ENCODE assay signal across 18 cellular contexts in genomic region chr17:55266958-55267688, GRCh38. TPM values are rescaled to one million over a fixed set of nuclear protein-coding genes. Genes with fewer than 3 reads are reported as not detected.
DNase-seq lines count a peak whose midpoint lies in the region; ATAC-seq and TF ChIP-seq lines count a peak whose summit lies in the region.
"Had no signal": no experiment of that assay in that cellular context is flagged by ENCODE, and none has a peak within 500 bp of the region (broad histone marks: within the 10 kb centered on the region; RNA-seq: fewer than 3 reads in every experiment).

No MANE protein-coding gene starts in this region.

- intact Hi-C loops in heart right ventricle (cut with DNase I) (loop anchor here in 1 of 10 donors (2.0 kb wide), 2 partner anchors 28 kb away; no protein-coding TSS in a partner anchor), Right ventricle myocardium inferior (cut with DNase I) (no loop called here), sciatic nerve (cut with DNase I) (no loop called here), vagina (cut with DNase I) (no loop called here), spleen (cut with DNase I; ENCODE audit: low total_unique reads) (no loop called here)

- H2BK12ac ChIP-seq in trophoblast cell (ENCODE audit: low read length) = no peak overlapping the region

- ATAC-seq in heart right ventricle = peak in 1 of 8 donors; percentile 30
- ATAC-seq in Right ventricle myocardium inferior = no peak
- ATAC-seq in sciatic nerve = peak; percentile 72

- no peak overlapping the region for H4K91ac ChIP-seq in trophoblast cell (ENCODE audit: low read depth, low read length)

- H2BK5ac ChIP-seq in trophoblast cell (ENCODE audit: low read depth, low read length, poor library complexity) = no peak overlapping the region

- no peak overlapping the region for H2AK5ac ChIP-seq in trophoblast cell (ENCODE audit: low read length)

- H3K14ac ChIP-seq in trophoblast cell (ENCODE audit: low read length) = no peak overlapping the region

- H4K12ac ChIP-seq in trophoblast cell (ENCODE audit: low read depth, low read length) = no peak overlapping the region

- peaks cover 4 to 68% (median 34%) of the 10 kb centered on the region in 9 donors for H3K4me1 ChIP-seq in heart right ventricle
- H3K4me1 ChIP-seq in vagina = peaks cover 38% of the 10 kb centered on the region
- peaks cover 9 to 37% (median 33%) of the 10 kb centered on the region in 6 donors for H3K4me1 ChIP-seq in spleen
- peaks cover 6 to 7% of the 10 kb centered on the region in 2 experiments for H3K4me1 ChIP-seq in trophoblast cell (ENCODE audit: control insufficient read depth in 1 of 2, insufficient read depth in 2 of 2, low read length in 2 of 2)

- TF ChIP-seq POLR2A in vagina (IDR thresholded peaks at IDR 0.05) (no peak), spleen (IDR thresholded peaks at IDR 0.05) (no peak)

- no peak overlapping the region for H3K4ac ChIP-seq in trophoblast cell (ENCODE audit: low read depth, low read length)

- H2BK120ac ChIP-seq in trophoblast cell (ENCODE audit: insufficient read depth, low read length, poor library complexity) = no peak overlapping the region

- peaks cover 0 to 3% (median 0%) of the 10 kb centered on the region in 9 donors for H3K36me3 ChIP-seq in heart right ventricle
- no peaks in the 10 kb centered on the region for H3K36me3 ChIP-seq in vagina
- H3K36me3 ChIP-seq in spleen = no peaks in the 10 kb centered on the region
- H3K36me3 ChIP-seq in trophoblast cell (ENCODE audit: control insufficient read depth in 1 of 2, insufficient read depth in 2 of 2, low read length in 2 of 2) = no peaks in the 10 kb centered on the region
- H3K36me3 ChIP-seq: BLaER1 treated with 17β-estradiol and CSF1 and Interleukin-3, amounts not matched to agents 10 nM and 100 nM had no signal

- WGBS in heart right ventricle, 2 donors = 31 to 32% methylated on average over 3 of the region's 3 CpGs
- WGBS in spleen, 5 donors = 42 to 60% (median 57%) methylated on average over 3 of the region's 3 CpGs
- no CpG with 5 or more reads among the region's 3 CpGs for WGBS in trophoblast cell (ENCODE audit: extremely low coverage, insufficient coverage, insufficient read length)

- peak overlapping the region in 8 of 10 donors; percentile 56 to 89 (median 84) for H3K27ac ChIP-seq in heart right ventricle
- H3K27ac ChIP-seq in vagina = peak overlapping the region; percentile 88
- H3K27ac ChIP-seq in spleen = peak overlapping the region in 4 of 8 donors; percentile 11 to 77 (median 48)
- H3K27ac ChIP-seq in trophoblast cell (ENCODE audit: low read depth, low read length) = no peak overlapping the region
- H3K27ac ChIP-seq: BLaER1 treated with 17β-estradiol and CSF1 and Interleukin-3, amounts not matched to agents 10 nM and 100 nM; parathyroid adenoma had no signal

- H4K8ac ChIP-seq in trophoblast cell (ENCODE audit: low read depth, low read length) = no peak overlapping the region

- H3K23ac ChIP-seq in trophoblast cell (ENCODE audit: low read length) = no peak overlapping the region

- H3K9ac ChIP-seq in trophoblast cell (ENCODE audit: low read length) = no peak overlapping the region
- H3K9ac ChIP-seq: BLaER1 treated with 17β-estradiol and CSF1 and Interleukin-3, amounts not matched to agents 10 nM and 100 nM; parathyroid adenoma had no signal

- no peaks in the 10 kb centered on the region for H3K79me1 ChIP-seq in trophoblast cell (ENCODE audit: low read length)

- H3K27me3 ChIP-seq in heart right ventricle = peaks cover 0 to 63% (median 2%) of the 10 kb centered on the region in 7 donors
- H3K27me3 ChIP-seq in vagina = no peaks in the 10 kb centered on the region
- peaks cover 0 to 95% (median 36%) of the 10 kb centered on the region in 7 donors for H3K27me3 ChIP-seq in spleen (replicated peaks in 1 of 7)
- H3K27me3 ChIP-seq in trophoblast cell (ENCODE audit: insufficient read depth, low read length) = peaks cover 43% of the 10 kb centered on the region

- TF ChIP-seq CTCF in heart right ventricle (IDR thresholded peaks at IDR 0.05) = no peak
- TF ChIP-seq CTCF in fibroblast of the aortic adventitia (IDR thresholded peaks at IDR 0.05; ENCODE audit: insufficient read depth, low read length) = no peak
- TF ChIP-seq CTCF in vagina (IDR thresholded peaks at IDR 0.05) = no peak
- no peak for TF ChIP-seq CTCF in spleen (IDR thresholded peaks at IDR 0.05 in 8 of 11, conservative IDR thresholded peaks at IDR 0.05 in 3 of 11)

- no peaks in the 10 kb centered on the region for H3K79me2 ChIP-seq in trophoblast cell (ENCODE audit: control insufficient read depth, insufficient read depth, low read length, poor library complexity)
- H3K79me2 ChIP-seq: parathyroid adenoma had no signal

- H3K18ac ChIP-seq in trophoblast cell (ENCODE audit: low read length) = no peak overlapping the region

- no peak overlapping the region for H3K4me2 ChIP-seq in trophoblast cell (ENCODE audit: low read length)
- H3K4me2 ChIP-seq: BLaER1 treated with 17β-estradiol and CSF1 and Interleukin-3, amounts not matched to agents 10 nM and 100 nM had no signal

- DNase-seq in heart right ventricle (no peak), Right ventricle myocardium inferior (ENCODE audit: missing footprints) (no peak), fibroblast of the aortic adventitia (ENCODE audit: low read depth) (peak; percentile 29), sciatic nerve (ENCODE audit: low spot score) (no peak), vagina (ENCODE audit: extremely low spot score in 2 of 2) (no peak), spleen (no peak), trophoblast cell (no peak), GM19240 (ENCODE audit: insufficient read length, low spot score) (no peak)
- DNase-seq: activated naive CD4-positive, alpha-beta T cell treated with anti-CD3 and anti-CD28 coated beads for 36 hours; DMS79; KBM-7; NCI-H1105; NCI-H2171; SHP77; stimulated activated naive CD4-positive, alpha-beta T cell treated with Interleukin-2 at 50 U/mL for 16 hours had no signal

- H3K9me3 ChIP-seq in heart right ventricle (no peaks in the 10 kb centered on the region), vagina (no peaks in the 10 kb centered on the region), spleen (no peaks in the 10 kb centered on the region), trophoblast cell (ENCODE audit: insufficient read depth, low read depth, low read length) (no peaks in the 10 kb centered on the region)

- H2AFZ ChIP-seq in trophoblast cell (ENCODE audit: insufficient read depth, low read length, poor library complexity) = no peak overlapping the region

- H3K4me3 ChIP-seq in heart right ventricle (peak overlapping the region in 8 of 10 donors; percentile 12 to 78 (median 64)), fibroblast of the aortic adventitia (ENCODE audit: low read depth, low read length) (no peak overlapping the region), vagina (peak overlapping the region; percentile 60 to 90), spleen (no peak overlapping the region), trophoblast cell (ENCODE audit: low read depth, low read length) (no peak overlapping the region)
- H3K4me3 ChIP-seq: BLaER1 treated with 17β-estradiol and CSF1 and Interleukin-3, amounts not matched to agents 10 nM and 100 nM had no signal

RNA-seq across cellular contexts. Expression of gene HLF, which starts 2.4 kb away (rescaled TPM):
- total RNA-seq in heart right ventricle = 10 to 100 TPM; 11.2 to 42.5 (median 31.3) TPM
- polyA plus RNA-seq in heart right ventricle = 1 to 10 TPM; 4.1 to 4.4 TPM
- total RNA-seq in Right ventricle myocardium inferior = 35.7 TPM
- total RNA-seq in fibroblast of the aortic adventitia (ENCODE audit: low replicate concordance) = 4.4 TPM in 1 of 2 replicates, not detected in the other
- total RNA-seq in sciatic nerve = 21.4 TPM
- 14.7 TPM for total RNA-seq in vagina
- 10 to 100 TPM in 5 of 7 donors, 1 to 10 TPM in 2; 6.8 to 37.9 (median 18.7) TPM for total RNA-seq in spleen
- polyA plus RNA-seq in spleen = 1 to 10 TPM; 1.6 to 8.5 (median 2.4) TPM
- 0.01 and 0.03 TPM in 2 replicates for polyA plus RNA-seq in trophoblast cell (2013)
- total RNA-seq: A172 had no signal

Comparison
In these comparisons a context has a peak if more than half of its experiments do, and no peak if none do; other contexts are left out.
1. H3K4me3 ChIP-seq: peak in heart right ventricle (8 of 10) and vagina (2 of 2); none in fibroblast of the aortic adventitia (single experiment), spleen (0 of 8) and trophoblast cell (single experiment).